27 cellular contexts compared by ENCODE assay signal in the genomic region with DNA sequence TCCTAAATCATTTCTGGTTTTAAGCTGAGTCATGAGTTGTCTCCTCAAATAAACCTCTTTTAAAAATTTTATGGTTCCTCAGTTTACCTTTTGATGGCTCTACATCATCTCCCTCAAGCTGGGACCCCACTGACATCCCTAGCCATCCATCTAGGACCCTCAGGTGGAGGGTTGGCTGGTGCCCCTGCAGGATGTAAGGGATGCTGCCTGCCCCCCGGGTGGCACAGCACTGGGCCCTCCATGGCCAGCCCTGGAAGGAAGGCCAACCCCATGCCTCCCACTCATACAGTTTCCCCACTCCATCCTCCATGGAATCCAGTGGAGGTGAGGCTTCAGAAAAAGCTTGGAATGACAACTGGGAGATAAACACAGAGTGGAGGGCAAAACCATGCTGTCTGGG.
"Had no signal": no experiment of that assay in that cellular context is flagged by ENCODE, and none has a peak within 500 bp of the region (broad histone marks: within the 10 kb centered on the region; RNA-seq: fewer than 3 reads in every experiment).

No MANE protein-coding gene starts in this region.

- DNase-seq: activated CD4-positive, alpha-beta T cell treated with anti-CD3 and anti-CD28 coated beads for 4 hours; activated CD4-positive, alpha-beta T cell treated with anti-CD3 and anti-CD28 coated beads, Interleukin-2, amount 50 U/mL, for 4 hours; activated effector memory CD4-positive, alpha-beta T cell treated with Interleukin-2 at 50 U/mL for 16 hours; activated naive CD4-positive, alpha-beta T cell treated with Interleukin-2 at 50 U/mL for 16 hours; activated naive CD8-positive, alpha-beta T cell treated with anti-CD3 and anti-CD28 coated beads, Interleukin-2, amount 10 ng/mL, durations not matched to agents 7 days and 5 days; foreskin fibroblast; hippocampal formation; kidney; left colon; lower lobe of right lung; mesenchymal stem cell; small intestine; stimulated activated CD4-positive, alpha-beta T cell treated with anti-CD3 and anti-CD28 coated beads, Interleukin-4, amount 100 ng/mL, for 24 hours; T-helper 1 cell; trophoblast cell had no signal

- H3K27ac ChIP-seq: ascending aorta, lower lobe of right lung, thoracic aorta had no signal

- H3K27me3 Mint-ChIP-seq: brain; progenitor cell of endocrine pancreas; stimulated activated naive CD8-positive, alpha-beta T cell treated with anti-CD3 and anti-CD28 coated beads, Interleukin-15, Interleukin-2, amounts not matched to agents 100 ng/mL and 50 ng/mL, for 24 hours had no signal

- H3K4me3 ChIP-seq: ascending aorta, lower lobe of right lung, thoracic aorta had no signal

- H3K36me3 ChIP-seq: ascending aorta, lower lobe of right lung, thoracic aorta had no signal

- H3K27ac Mint-ChIP-seq: activated naive CD8-positive, alpha-beta T cell treated with anti-CD3 and anti-CD28 coated beads, Interleukin-2, amount 10 ng/mL, durations not matched to agents 7 days and 5 days; brain; dendritic cell treated with granulocyte-macrophage colony-stimulating factor and Interleukin-4, amounts not matched to agents 40 ng/mL and 50 ng/mL, for 4 days; endodermal cell; nephron; progenitor cell of endocrine pancreas; stimulated activated effector memory CD8-positive, alpha-beta T cell treated with anti-CD3 and anti-CD28 coated beads, Interleukin-12 subunit alpha, Interleukin-12 subunit beta, amount 100 ng/mL, for 72 hours; stimulated activated naive CD8-positive, alpha-beta T cell treated with anti-CD3 and anti-CD28 coated beads, Interleukin-15, Interleukin-2, amounts not matched to agents 100 ng/mL and 50 ng/mL, for 24 hours; T-helper 2 cell treated with Interferon-gamma antibody and Interleukin-4, amounts not matched to agents 5 μg/mL and 100 μg/mL, for 36 hours had no signal

- H3K27me3 ChIP-seq: ascending aorta had no signal

- H3K4me3 Mint-ChIP-seq: activated naive CD8-positive, alpha-beta T cell treated with anti-CD3 and anti-CD28 coated beads, Interleukin-2, amount 10 ng/mL, durations not matched to agents 7 days and 5 days; brain; dendritic cell treated with granulocyte-macrophage colony-stimulating factor and Interleukin-4, amounts not matched to agents 40 ng/mL and 50 ng/mL, for 4 days; endodermal cell; nephron; stimulated activated effector memory CD8-positive, alpha-beta T cell treated with anti-CD3 and anti-CD28 coated beads, Interleukin-12 subunit alpha, Interleukin-12 subunit beta, amount 100 ng/mL, for 72 hours; stimulated activated naive CD8-positive, alpha-beta T cell treated with anti-CD3 and anti-CD28 coated beads, Interleukin-15, Interleukin-2, amounts not matched to agents 100 ng/mL and 50 ng/mL, for 24 hours; T-helper 2 cell treated with Interferon-gamma antibody and Interleukin-4, amounts not matched to agents 5 μg/mL and 100 μg/mL, for 36 hours had no signal

- H3K4me1 Mint-ChIP-seq: activated naive CD8-positive, alpha-beta T cell treated with anti-CD3 and anti-CD28 coated beads, Interleukin-2, amount 10 ng/mL, durations not matched to agents 7 days and 5 days; brain; endodermal cell; stimulated activated effector memory CD8-positive, alpha-beta T cell treated with anti-CD3 and anti-CD28 coated beads, Interleukin-12 subunit alpha, Interleukin-12 subunit beta, amount 100 ng/mL, for 72 hours had no signal

- H3K36me3 Mint-ChIP-seq: stimulated activated effector memory CD8-positive, alpha-beta T cell treated with anti-CD3 and anti-CD28 coated beads, Interleukin-12 subunit alpha, Interleukin-12 subunit beta, amount 100 ng/mL, for 72 hours had no signal

- ATAC-seq: esophagus mucosa; left colon; lower lobe of right lung; sciatic nerve; stimulated activated effector memory CD8-positive, alpha-beta T cell treated with anti-CD3 and anti-CD28 coated beads, Interleukin-12 subunit alpha, Interleukin-12 subunit beta, amount 100 ng/mL, for 72 hours had no signal

- H3K4me1 ChIP-seq: ascending aorta, lower lobe of right lung had no signal
